Comparison of ENCODE assay signal across 29 cellular contexts in genomic region chr3:102791641-102792589, GRCh38.
DNase-seq lines count a peak whose midpoint lies in the region; ATAC-seq, FAIRE-seq and TF ChIP-seq lines count a peak whose summit lies in the region.
"Had no signal": no experiment of that assay in that cellular context is flagged by ENCODE, and none has a peak within 500 bp of the region (broad histone marks: within the 10 kb centered on the region; RNA-seq: fewer than 3 reads in every experiment).

No MANE protein-coding gene starts in this region.

- H3K36me3 Mint-ChIP-seq in H9 (ENCODE audit: insufficient read depth in 1 of 3, low read depth in 3 of 3), result no peaks in the 10 kb centered on the region
- no peaks in the 10 kb centered on the region for H3K36me3 Mint-ChIP-seq in astrocyte (ENCODE audit: low read depth, unreplicated experiment)
- H3K36me3 Mint-ChIP-seq: activated naive CD4-positive, alpha-beta T cell treated with anti-CD3 and anti-CD28 coated beads, Interleukin-2, amount 10 ng/mL, durations not matched to agents 7 days and 5 days had no signal

- no peak overlapping the region for H4K91ac ChIP-seq in H9 (ENCODE audit: insufficient read length, low read depth, low read length)

- no peaks in the 10 kb centered on the region for H3K23me2 ChIP-seq in H9 (ENCODE audit: insufficient read length, low read depth, low read length, poor library complexity, severe bottlenecking)

- no peaks in the 10 kb centered on the region for H3K9me3 ChIP-seq in H9 (ENCODE audit: control insufficient read depth, low read depth, low read length)
- H3K9me3 ChIP-seq in astrocyte (ENCODE audit: insufficient read depth, low read depth, low read length), result no peaks in the 10 kb centered on the region
- H3K9me3 ChIP-seq in adrenal gland (replicated peaks in 1 of 3), result no peaks in the 10 kb centered on the region
- H3K9me3 ChIP-seq: spleen, thoracic aorta, vagina had no signal

- no peak for TF ChIP-seq POLR2A in adrenal gland (IDR thresholded peaks at IDR 0.05)

- no peaks in the 10 kb centered on the region for H3K9me3 Mint-ChIP-seq in H9
- H3K9me3 Mint-ChIP-seq in astrocyte (ENCODE audit: unreplicated experiment), result no peaks in the 10 kb centered on the region
- H3K9me3 Mint-ChIP-seq: activated CD4-positive, alpha-beta T cell treated with anti-CD3 and anti-CD28 coated beads, Interleukin-2, amount 10 ng/mL, durations not matched to agents 24 days and 14 days; activated naive CD4-positive, alpha-beta T cell treated with anti-CD3 and anti-CD28 coated beads, Interleukin-2, amount 10 ng/mL, durations not matched to agents 7 days and 5 days; activated T-helper 1 cell treated with anti-CD3 and anti-CD28 coated beads, Interleukin-12 subunit alpha, Interleukin-12 subunit beta, Interleukin-2, Interleukin-4 antibody, amounts not matched to agents 30 ng/mL and 10 ng/mL and 1 ng/mL, durations not matched to agents 14 hours and 24 hours and 36 hours; CD4-positive, alpha-beta T cell had no signal

- H4K20me1 ChIP-seq in H9 (ENCODE audit: control insufficient read depth, insufficient read depth, insufficient read length) (no peaks in the 10 kb centered on the region), astrocyte (ENCODE audit: insufficient read depth, low read length) (no peaks in the 10 kb centered on the region)

- TF ChIP-seq CTCF in AG10803 (conservative IDR thresholded peaks at IDR 0.05; ENCODE audit: low read length) (no peak), H9 (conservative IDR thresholded peaks at IDR 0.05) (no peak), astrocyte (IDR thresholded peaks at IDR 0.05; ENCODE audit: insufficient read depth, low read depth, low read length) (no peak), adrenal gland (IDR thresholded peaks at IDR 0.05) (no peak)

- no peak overlapping the region for H2BK5ac ChIP-seq in H9 (ENCODE audit: insufficient read length, low read length)

- no peak for ATAC-seq in HG02759 (IDR thresholded peaks at IDR 0.05; ENCODE audit: unreplicated experiment)
- ATAC-seq: left colon had no signal

- no peak overlapping the region for H4K8ac ChIP-seq in H9 (replicated peaks; ENCODE audit: insufficient read length, low read depth, low read length)

- H3K4me1 ChIP-seq in H9 (ENCODE audit: insufficient read depth, low read length) (no peaks in the 10 kb centered on the region), astrocyte (ENCODE audit: insufficient read depth, low read length) (peaks cover 3% of the 10 kb centered on the region), adrenal gland (replicated peaks in 1 of 2) (no peaks in the 10 kb centered on the region)
- H3K4me1 ChIP-seq: spleen, vagina had no signal

- no peak overlapping the region for H3K9ac ChIP-seq in H9 (ENCODE audit: extremely low read depth, insufficient read length, low read length)
- H3K9ac ChIP-seq in astrocyte (ENCODE audit: low read length), result no peak overlapping the region

- intact Hi-C loops in adrenal gland (cut with DNase I), result no loop called here

- no peak overlapping the region for H3K56ac ChIP-seq in H9 (ENCODE audit: insufficient read length, low read depth, low read length)

- H2BK15ac ChIP-seq in H9 (ENCODE audit: low read depth, low read length), result no peak overlapping the region

- H3K4me2 ChIP-seq in H9 (ENCODE audit: insufficient read depth, insufficient read length, low read length) (no peak overlapping the region), astrocyte (ENCODE audit: low read length) (no peak overlapping the region)

- H3K27ac Mint-ChIP-seq in H9, result peak overlapping the region in 1 of 3 experiments; percentile 37; a peak in 1 of 7 replicates
- no peak overlapping the region for H3K27ac Mint-ChIP-seq in astrocyte (ENCODE audit: unreplicated experiment)
- H3K27ac Mint-ChIP-seq: activated CD4-positive, alpha-beta T cell treated with anti-CD3 and anti-CD28 coated beads, Interleukin-2, amount 10 ng/mL, durations not matched to agents 24 days and 14 days; activated naive CD4-positive, alpha-beta T cell treated with anti-CD3 and anti-CD28 coated beads, Interleukin-2, amount 10 ng/mL, durations not matched to agents 7 days and 5 days; activated T-helper 1 cell treated with anti-CD3 and anti-CD28 coated beads, Interleukin-12 subunit alpha, Interleukin-12 subunit beta, Interleukin-2, Interleukin-4 antibody, amounts not matched to agents 30 ng/mL and 10 ng/mL and 1 ng/mL, durations not matched to agents 14 hours and 24 hours and 36 hours; CD4-positive, alpha-beta T cell had no signal

- no peaks in the 10 kb centered on the region for H3K27me3 Mint-ChIP-seq in H9 (ENCODE audit: low read depth)
- H3K27me3 Mint-ChIP-seq in astrocyte (ENCODE audit: low read depth, unreplicated experiment), result no peaks in the 10 kb centered on the region
- H3K27me3 Mint-ChIP-seq: activated CD4-positive, alpha-beta T cell treated with anti-CD3 and anti-CD28 coated beads, Interleukin-2, amount 10 ng/mL, durations not matched to agents 24 days and 14 days; activated naive CD4-positive, alpha-beta T cell treated with anti-CD3 and anti-CD28 coated beads, Interleukin-2, amount 10 ng/mL, durations not matched to agents 7 days and 5 days; CD4-positive, alpha-beta T cell had no signal

- no peak overlapping the region for H3K23ac ChIP-seq in H9 (ENCODE audit: insufficient read length, low read depth, low read length)

- no peak overlapping the region for H2BK20ac ChIP-seq in H9 (ENCODE audit: low read depth, low read length, poor library complexity, severe bottlenecking)

- H2AFZ ChIP-seq in H9 (ENCODE audit: low read length) (peak overlapping the region; percentile 22), astrocyte (ENCODE audit: low read depth, low read length) (no peak overlapping the region)

- DNase-seq in AG10803 (ENCODE audit: low read depth) (peak; percentile 67), H9 (no peak), astrocyte (ENCODE audit: low read depth) (peak; percentile 35), iris pigment epithelial cell (ENCODE audit: low read depth) (peak; percentile 2), DMS153 (lab: John Stamatoyannopoulos, UW) (no peak), adrenal gland (no peak), middle frontal gyrus (ENCODE audit: extremely low spot score, low spot score) (no peak)
- DNase-seq: activated CD4-positive, alpha-beta T cell treated with anti-CD3 and anti-CD28 coated beads, Interleukin-2, amount 10 ng/mL, durations not matched to agents 24 days and 14 days; activated naive CD4-positive, alpha-beta T cell treated with anti-CD3 and anti-CD28 coated beads, Interleukin-2, amount 10 ng/mL, durations not matched to agents 7 days and 5 days; CD4-positive, alpha-beta T cell; central memory CD4-positive, alpha-beta T cell; dermis blood vessel endothelial cell; GOT3; left colon; mesendoderm; NCI-H1694; NCI-H2171; NCI-H69; nucleus accumbens; RPMI8226; spleen; stimulated activated CD4-positive, alpha-beta T cell treated with anti-CD3 and anti-CD28 coated beads, Interleukin-4, amount 100 ng/mL, for 4 hours; stimulated activated naive CD4-positive, alpha-beta T cell treated with Interleukin-2 at 50 U/mL for 16 hours; WERI-Rb-1 had no signal

- H3K36me3 ChIP-seq in astrocyte (ENCODE audit: insufficient read depth, low read length), result no peaks in the 10 kb centered on the region
- no peaks in the 10 kb centered on the region for H3K36me3 ChIP-seq in adrenal gland (replicated peaks in 1 of 2)
- H3K36me3 ChIP-seq: spleen, thoracic aorta, vagina, WERI-Rb-1 had no signal

- no peak overlapping the region for H2BK120ac ChIP-seq in H9 (ENCODE audit: low read depth, low read length, poor library complexity, severe bottlenecking)

- H3K27me3 ChIP-seq in H9 (ENCODE audit: insufficient read depth, low read length) (no peaks in the 10 kb centered on the region), astrocyte (ENCODE audit: insufficient read depth, low read length) (no peaks in the 10 kb centered on the region), adrenal gland (no peaks in the 10 kb centered on the region)
- H3K27me3 ChIP-seq: spleen, vagina had no signal

- no peak overlapping the region for H3K4me3 Mint-ChIP-seq in H9
- H3K4me3 Mint-ChIP-seq in astrocyte (ENCODE audit: unreplicated experiment), result no peak overlapping the region
- H3K4me3 Mint-ChIP-seq: activated CD4-positive, alpha-beta T cell treated with anti-CD3 and anti-CD28 coated beads, Interleukin-2, amount 10 ng/mL, durations not matched to agents 24 days and 14 days; activated naive CD4-positive, alpha-beta T cell treated with anti-CD3 and anti-CD28 coated beads, Interleukin-2, amount 10 ng/mL, durations not matched to agents 7 days and 5 days; activated T-helper 1 cell treated with anti-CD3 and anti-CD28 coated beads, Interleukin-12 subunit alpha, Interleukin-12 subunit beta, Interleukin-2, Interleukin-4 antibody, amounts not matched to agents 30 ng/mL and 10 ng/mL and 1 ng/mL, durations not matched to agents 14 hours and 24 hours and 36 hours; CD4-positive, alpha-beta T cell had no signal

- H3K4me3 ChIP-seq in AG10803 (ENCODE audit: low read length), result no peak overlapping the region
- H3K4me3 ChIP-seq in astrocyte (ENCODE audit: insufficient read depth, low read depth, low read length), result no peak overlapping the region
- H3K4me3 ChIP-seq in adrenal gland, result no peak overlapping the region
- H3K4me3 ChIP-seq: spleen, thoracic aorta, vagina had no signal

- no peak overlapping the region for H2AK5ac ChIP-seq in H9 (ENCODE audit: insufficient read length, low read length)

- no peak overlapping the region for H3K18ac ChIP-seq in H9 (ENCODE audit: insufficient read length, low read depth, low read length)

- peaks cover 20 to 29% of the 10 kb centered on the region in 2 experiments for H3K4me1 Mint-ChIP-seq in H9
- H3K4me1 Mint-ChIP-seq in astrocyte (ENCODE audit: low read depth, unreplicated experiment), result peaks cover 8% of the 10 kb centered on the region
- H3K4me1 Mint-ChIP-seq: activated CD4-positive, alpha-beta T cell treated with anti-CD3 and anti-CD28 coated beads, Interleukin-2, amount 10 ng/mL, durations not matched to agents 24 days and 14 days; activated naive CD4-positive, alpha-beta T cell treated with anti-CD3 and anti-CD28 coated beads, Interleukin-2, amount 10 ng/mL, durations not matched to agents 7 days and 5 days had no signal

- no peak overlapping the region for H3T11ph ChIP-seq in H9 (ENCODE audit: low read length)

- H4K5ac ChIP-seq in H9 (ENCODE audit: insufficient read length, low read depth, low read length), result no peak overlapping the region

- FAIRE-seq in astrocyte (lab: Jason Lieb, UNC), result no peak
- FAIRE-seq: HTR-8/SVneo had no signal

- H3K27ac ChIP-seq in H9 (ENCODE audit: insufficient read length, low read depth, low read length), result no peak overlapping the region
- H3K27ac ChIP-seq in astrocyte (ENCODE audit: low read depth, low read length), result no peak overlapping the region
- H3K27ac ChIP-seq in adrenal gland, result no peak overlapping the region
- H3K27ac ChIP-seq: spleen, thoracic aorta, vagina, WERI-Rb-1 had no signal

- H3K79me2 ChIP-seq in H9 (ENCODE audit: insufficient read depth, low read length) (no peaks in the 10 kb centered on the region), astrocyte (ENCODE audit: insufficient read depth, low read length) (no peaks in the 10 kb centered on the region)

- WGBS in H9 (ENCODE audit: extremely low coverage, insufficient read length, low lambda C conversion rate), result no CpG with 5 or more reads among the region's 7 CpGs
- WGBS in adrenal gland, 4 donors, result 59 to 63% (median 61%) methylated on average over 7 of the region's 7 CpGs

- H2BK12ac ChIP-seq in H9 (ENCODE audit: insufficient read length, low read depth, low read length), result no peak overlapping the region

- H3K79me1 ChIP-seq in H9 (ENCODE audit: insufficient read depth, low read depth, low read length, poor library complexity, severe bottlenecking), result no peaks in the 10 kb centered on the region

- no peak overlapping the region for H3K14ac ChIP-seq in H9 (ENCODE audit: insufficient read depth, low read length)

- H3K4ac ChIP-seq in H9 (ENCODE audit: low read depth, low read length), result no peak overlapping the region

Comparison
In these comparisons a context has a peak if more than half of its experiments do, and no peak if none do; other contexts are left out.
1. DNase-seq: peak in AG10803 (single experiment), astrocyte (single experiment) and iris pigment epithelial cell (single experiment); none in H9 (single experiment), DMS153 (single experiment), adrenal gland (0 of 7) and middle frontal gyrus (single experiment).